Comparison of ENCODE assay signal across 1 cellular context in the genomic region with DNA sequence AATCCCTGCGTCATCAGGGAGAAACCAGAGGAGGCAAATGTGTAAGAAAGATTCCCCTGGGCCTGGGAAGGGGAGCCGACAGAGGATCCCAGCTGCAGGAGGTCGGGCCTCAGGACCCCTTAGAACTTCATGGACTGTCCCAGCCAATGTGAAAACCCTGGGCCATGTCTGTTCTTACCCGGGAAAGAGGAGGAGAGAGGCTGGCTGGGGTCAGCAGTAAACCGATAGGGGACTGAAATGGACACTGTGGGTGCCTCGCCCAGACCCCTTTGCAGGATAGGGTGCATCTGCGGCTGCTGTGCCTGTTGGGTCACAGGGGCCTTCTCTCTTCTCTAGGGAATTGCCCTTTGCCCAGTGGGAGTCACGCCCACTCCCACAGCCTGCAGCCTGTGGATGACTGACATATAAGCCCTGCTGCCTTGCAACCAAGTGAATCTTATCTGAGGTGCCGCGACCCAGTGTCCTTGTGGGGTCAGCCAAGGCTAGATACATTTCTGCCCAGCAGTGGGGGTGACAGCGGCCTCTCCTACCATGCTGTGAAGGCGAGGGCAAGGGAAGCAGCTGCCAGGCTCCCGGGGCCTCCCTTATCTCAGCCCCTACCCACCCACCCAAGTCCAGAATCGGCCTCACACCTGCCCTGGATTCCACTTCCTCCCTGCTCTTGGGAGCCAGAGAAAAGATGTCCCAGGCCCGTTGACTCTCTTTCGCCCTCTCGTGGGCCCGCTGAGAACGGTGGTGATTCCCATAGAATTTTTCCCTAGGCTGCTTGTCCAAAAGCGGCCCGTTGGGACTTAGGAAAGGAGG.
TF ChIP-seq lines count a peak whose summit lies in the region.

No MANE protein-coding gene starts in this region.

TF ChIP-seq in HepG2, 621 proteins besides CTCF, POLR2A, EP300 and RAD21 (continued from another document and continues in another):
- TF ChIP-seq, protein P1, sequence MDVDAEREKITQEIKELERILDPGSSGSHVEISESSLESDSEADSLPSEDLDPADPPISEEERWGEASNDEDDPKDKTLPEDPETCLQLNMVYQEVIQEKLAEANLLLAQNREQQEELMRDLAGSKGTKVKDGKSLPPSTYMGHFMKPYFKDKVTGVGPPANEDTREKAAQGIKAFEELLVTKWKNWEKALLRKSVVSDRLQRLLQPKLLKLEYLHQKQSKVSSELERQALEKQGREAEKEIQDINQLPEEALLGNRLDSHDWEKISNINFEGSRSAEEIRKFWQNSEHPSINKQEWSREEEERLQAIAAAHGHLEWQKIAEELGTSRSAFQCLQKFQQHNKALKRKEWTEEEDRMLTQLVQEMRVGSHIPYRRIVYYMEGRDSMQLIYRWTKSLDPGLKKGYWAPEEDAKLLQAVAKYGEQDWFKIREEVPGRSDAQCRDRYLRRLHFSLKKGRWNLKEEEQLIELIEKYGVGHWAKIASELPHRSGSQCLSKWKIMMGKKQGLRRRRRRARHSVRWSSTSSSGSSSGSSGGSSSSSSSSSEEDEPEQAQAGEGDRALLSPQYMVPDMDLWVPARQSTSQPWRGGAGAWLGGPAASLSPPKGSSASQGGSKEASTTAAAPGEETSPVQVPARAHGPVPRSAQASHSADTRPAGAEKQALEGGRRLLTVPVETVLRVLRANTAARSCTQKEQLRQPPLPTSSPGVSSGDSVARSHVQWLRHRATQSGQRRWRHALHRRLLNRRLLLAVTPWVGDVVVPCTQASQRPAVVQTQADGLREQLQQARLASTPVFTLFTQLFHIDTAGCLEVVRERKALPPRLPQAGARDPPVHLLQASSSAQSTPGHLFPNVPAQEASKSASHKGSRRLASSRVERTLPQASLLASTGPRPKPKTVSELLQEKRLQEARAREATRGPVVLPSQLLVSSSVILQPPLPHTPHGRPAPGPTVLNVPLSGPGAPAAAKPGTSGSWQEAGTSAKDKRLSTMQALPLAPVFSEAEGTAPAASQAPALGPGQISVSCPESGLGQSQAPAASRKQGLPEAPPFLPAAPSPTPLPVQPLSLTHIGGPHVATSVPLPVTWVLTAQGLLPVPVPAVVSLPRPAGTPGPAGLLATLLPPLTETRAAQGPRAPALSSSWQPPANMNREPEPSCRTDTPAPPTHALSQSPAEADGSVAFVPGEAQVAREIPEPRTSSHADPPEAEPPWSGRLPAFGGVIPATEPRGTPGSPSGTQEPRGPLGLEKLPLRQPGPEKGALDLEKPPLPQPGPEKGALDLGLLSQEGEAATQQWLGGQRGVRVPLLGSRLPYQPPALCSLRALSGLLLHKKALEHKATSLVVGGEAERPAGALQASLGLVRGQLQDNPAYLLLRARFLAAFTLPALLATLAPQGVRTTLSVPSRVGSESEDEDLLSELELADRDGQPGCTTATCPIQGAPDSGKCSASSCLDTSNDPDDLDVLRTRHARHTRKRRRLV (CRISPR knock-in tag; IDR thresholded peaks at IDR 0.05) = no peak; the same call in 1 of the 2 replicates
- TF ChIP-seq, protein P2, sequence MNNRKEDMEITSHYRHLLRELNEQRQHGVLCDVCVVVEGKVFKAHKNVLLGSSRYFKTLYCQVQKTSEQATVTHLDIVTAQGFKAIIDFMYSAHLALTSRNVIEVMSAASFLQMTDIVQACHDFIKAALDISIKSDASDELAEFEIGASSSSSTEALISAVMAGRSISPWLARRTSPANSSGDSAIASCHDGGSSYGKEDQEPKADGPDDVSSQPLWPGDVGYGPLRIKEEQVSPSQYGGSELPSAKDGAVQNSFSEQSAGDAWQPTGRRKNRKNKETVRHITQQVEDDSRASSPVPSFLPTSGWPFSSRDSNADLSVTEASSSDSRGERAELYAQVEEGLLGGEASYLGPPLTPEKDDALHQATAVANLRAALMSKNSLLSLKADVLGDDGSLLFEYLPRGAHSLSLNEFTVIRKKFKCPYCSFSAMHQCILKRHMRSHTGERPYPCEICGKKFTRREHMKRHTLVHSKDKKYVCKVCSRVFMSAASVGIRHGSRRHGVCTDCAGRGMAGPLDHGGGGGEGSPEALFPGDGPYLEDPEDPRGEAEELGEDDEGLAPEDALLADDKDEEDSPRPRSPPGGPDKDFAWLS (CRISPR knock-in tag; IDR thresholded peaks at IDR 0.05; ENCODE audit: borderline replicate concordance) = no peak
- TF ChIP-seq JARID2 (CRISPR knock-in tag; IDR thresholded peaks at IDR 0.05; ENCODE audit: insufficient replicate concordance) = no peak
- TF ChIP-seq ZNF383 (CRISPR knock-in tag; IDR thresholded peaks at IDR 0.05; ENCODE audit: borderline replicate concordance) = no peak
- no peak for TF ChIP-seq ZNF790 (CRISPR knock-in tag; IDR thresholded peaks at IDR 0.05; ENCODE audit: borderline replicate concordance)
- TF ChIP-seq, protein P3, sequence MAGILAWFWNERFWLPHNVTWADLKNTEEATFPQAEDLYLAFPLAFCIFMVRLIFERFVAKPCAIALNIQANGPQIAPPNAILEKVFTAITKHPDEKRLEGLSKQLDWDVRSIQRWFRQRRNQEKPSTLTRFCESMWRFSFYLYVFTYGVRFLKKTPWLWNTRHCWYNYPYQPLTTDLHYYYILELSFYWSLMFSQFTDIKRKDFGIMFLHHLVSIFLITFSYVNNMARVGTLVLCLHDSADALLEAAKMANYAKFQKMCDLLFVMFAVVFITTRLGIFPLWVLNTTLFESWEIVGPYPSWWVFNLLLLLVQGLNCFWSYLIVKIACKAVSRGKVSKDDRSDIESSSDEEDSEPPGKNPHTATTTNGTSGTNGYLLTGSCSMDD (CRISPR knock-in tag; IDR thresholded peaks at IDR 0.05) = no peak
- TF ChIP-seq ZNF749 (CRISPR knock-in tag; IDR thresholded peaks at IDR 0.05; ENCODE audit: borderline replicate concordance) = 0 out of 2 replicates have a peak, but pooled peaks have one; percentile 37
- no peak for TF ChIP-seq ZNF709 (CRISPR knock-in tag; IDR thresholded peaks at IDR 0.05)
- no peak for TF ChIP-seq SYNCRIP (IDR thresholded peaks at IDR 0.05; ENCODE audit: insufficient read depth, low read depth, low read length)
- TF ChIP-seq TARDBP (CRISPR knock-in tag; IDR thresholded peaks at IDR 0.05) = no peak
- no peak for TF ChIP-seq ZNF737 (CRISPR knock-in tag; IDR thresholded peaks at IDR 0.05; ENCODE audit: borderline replicate concordance)
- no peak for TF ChIP-seq ADNP (CRISPR knock-in tag; IDR thresholded peaks at IDR 0.05)
- TF ChIP-seq, protein P4, sequence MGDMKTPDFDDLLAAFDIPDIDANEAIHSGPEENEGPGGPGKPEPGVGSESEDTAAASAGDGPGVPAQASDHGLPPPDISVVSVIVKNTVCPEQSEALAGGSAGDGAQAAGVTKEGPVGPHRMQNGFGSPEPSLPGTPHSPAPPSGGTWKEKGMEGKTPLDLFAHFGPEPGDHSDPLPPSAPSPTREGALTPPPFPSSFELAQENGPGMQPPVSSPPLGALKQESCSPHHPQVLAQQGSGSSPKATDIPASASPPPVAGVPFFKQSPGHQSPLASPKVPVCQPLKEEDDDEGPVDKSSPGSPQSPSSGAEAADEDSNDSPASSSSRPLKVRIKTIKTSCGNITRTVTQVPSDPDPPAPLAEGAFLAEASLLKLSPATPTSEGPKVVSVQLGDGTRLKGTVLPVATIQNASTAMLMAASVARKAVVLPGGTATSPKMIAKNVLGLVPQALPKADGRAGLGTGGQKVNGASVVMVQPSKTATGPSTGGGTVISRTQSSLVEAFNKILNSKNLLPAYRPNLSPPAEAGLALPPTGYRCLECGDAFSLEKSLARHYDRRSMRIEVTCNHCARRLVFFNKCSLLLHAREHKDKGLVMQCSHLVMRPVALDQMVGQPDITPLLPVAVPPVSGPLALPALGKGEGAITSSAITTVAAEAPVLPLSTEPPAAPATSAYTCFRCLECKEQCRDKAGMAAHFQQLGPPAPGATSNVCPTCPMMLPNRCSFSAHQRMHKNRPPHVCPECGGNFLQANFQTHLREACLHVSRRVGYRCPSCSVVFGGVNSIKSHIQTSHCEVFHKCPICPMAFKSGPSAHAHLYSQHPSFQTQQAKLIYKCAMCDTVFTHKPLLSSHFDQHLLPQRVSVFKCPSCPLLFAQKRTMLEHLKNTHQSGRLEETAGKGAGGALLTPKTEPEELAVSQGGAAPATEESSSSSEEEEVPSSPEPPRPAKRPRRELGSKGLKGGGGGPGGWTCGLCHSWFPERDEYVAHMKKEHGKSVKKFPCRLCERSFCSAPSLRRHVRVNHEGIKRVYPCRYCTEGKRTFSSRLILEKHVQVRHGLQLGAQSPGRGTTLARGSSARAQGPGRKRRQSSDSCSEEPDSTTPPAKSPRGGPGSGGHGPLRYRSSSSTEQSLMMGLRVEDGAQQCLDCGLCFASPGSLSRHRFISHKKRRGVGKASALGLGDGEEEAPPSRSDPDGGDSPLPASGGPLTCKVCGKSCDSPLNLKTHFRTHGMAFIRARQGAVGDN (CRISPR knock-in tag; IDR thresholded peaks at IDR 0.05) = peak; percentile 65
- TF ChIP-seq PRMT3 (CRISPR knock-in tag; IDR thresholded peaks at IDR 0.05; ENCODE audit: borderline replicate concordance, low read depth) = no peak
- TF ChIP-seq MATR3 (CRISPR knock-in tag; IDR thresholded peaks at IDR 0.05) = no peak
- no peak for TF ChIP-seq RORA (CRISPR knock-in tag; IDR thresholded peaks at IDR 0.05)
- no peak for TF ChIP-seq ZNF83 (CRISPR knock-in tag; IDR thresholded peaks at IDR 0.05; ENCODE audit: borderline replicate concordance)
- TF ChIP-seq ZNF326 (CRISPR knock-in tag; IDR thresholded peaks at IDR 0.05; ENCODE audit: borderline replicate concordance) = no peak
- TF ChIP-seq SIX1 (CRISPR knock-in tag; IDR thresholded peaks at IDR 0.05; ENCODE audit: borderline replicate concordance) = no peak
- TF ChIP-seq, protein P5, sequence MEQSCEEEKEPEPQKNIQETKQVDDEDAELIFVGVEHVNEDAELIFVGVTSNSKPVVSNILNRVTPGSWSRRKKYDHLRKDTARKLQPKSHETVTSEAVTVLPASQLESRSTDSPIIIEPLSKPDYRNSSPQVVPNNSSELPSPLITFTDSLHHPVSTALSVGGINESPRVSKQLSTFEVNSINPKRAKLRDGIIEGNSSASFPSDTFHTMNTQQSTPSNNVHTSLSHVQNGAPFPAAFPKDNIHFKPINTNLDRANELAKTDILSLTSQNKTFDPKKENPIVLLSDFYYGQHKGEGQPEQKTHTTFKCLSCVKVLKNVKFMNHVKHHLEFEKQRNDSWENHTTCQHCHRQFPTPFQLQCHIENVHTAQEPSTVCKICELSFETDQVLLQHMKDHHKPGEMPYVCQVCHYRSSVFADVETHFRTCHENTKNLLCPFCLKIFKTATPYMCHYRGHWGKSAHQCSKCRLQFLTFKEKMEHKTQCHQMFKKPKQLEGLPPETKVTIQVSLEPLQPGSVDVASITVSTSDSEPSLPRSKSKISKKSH (CRISPR knock-in tag; IDR thresholded peaks at IDR 0.05; ENCODE audit: borderline replicate concordance) = 0 out of 2 replicates have a peak, but pooled peaks have one; percentile 17
- no peak for TF ChIP-seq MBNL3 (CRISPR knock-in tag; conservative IDR thresholded peaks at IDR 0.05)
- peak; percentile 75; the same call in 1 of the 2 replicates for TF ChIP-seq ZNF598 (CRISPR knock-in tag; IDR thresholded peaks at IDR 0.05; ENCODE audit: borderline replicate concordance)
- no peak for TF ChIP-seq ZNF678 (CRISPR knock-in tag; IDR thresholded peaks at IDR 0.05)
- TF ChIP-seq, protein P6, sequence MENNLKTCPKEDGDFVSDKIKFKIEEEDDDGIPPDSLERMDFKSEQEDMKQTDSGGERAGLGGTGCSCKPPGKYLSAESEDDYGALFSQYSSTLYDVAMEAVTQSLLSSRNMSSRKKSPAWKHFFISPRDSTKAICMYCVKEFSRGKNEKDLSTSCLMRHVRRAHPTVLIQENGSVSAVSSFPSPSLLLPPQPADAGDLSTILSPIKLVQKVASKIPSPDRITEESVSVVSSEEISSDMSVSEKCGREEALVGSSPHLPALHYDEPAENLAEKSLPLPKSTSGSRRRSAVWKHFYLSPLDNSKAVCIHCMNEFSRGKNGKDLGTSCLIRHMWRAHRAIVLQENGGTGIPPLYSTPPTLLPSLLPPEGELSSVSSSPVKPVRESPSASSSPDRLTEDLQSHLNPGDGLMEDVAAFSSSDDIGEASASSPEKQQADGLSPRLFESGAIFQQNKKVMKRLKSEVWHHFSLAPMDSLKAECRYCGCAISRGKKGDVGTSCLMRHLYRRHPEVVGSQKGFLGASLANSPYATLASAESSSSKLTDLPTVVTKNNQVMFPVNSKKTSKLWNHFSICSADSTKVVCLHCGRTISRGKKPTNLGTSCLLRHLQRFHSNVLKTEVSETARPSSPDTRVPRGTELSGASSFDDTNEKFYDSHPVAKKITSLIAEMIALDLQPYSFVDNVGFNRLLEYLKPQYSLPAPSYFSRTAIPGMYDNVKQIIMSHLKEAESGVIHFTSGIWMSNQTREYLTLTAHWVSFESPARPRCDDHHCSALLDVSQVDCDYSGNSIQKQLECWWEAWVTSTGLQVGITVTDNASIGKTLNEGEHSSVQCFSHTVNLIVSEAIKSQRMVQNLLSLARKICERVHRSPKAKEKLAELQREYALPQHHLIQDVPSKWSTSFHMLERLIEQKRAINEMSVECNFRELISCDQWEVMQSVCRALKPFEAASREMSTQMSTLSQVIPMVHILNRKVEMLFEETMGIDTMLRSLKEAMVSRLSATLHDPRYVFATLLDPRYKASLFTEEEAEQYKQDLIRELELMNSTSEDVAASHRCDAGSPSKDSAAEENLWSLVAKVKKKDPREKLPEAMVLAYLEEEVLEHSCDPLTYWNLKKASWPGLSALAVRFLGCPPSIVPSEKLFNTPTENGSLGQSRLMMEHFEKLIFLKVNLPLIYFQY (CRISPR knock-in tag; IDR thresholded peaks at IDR 0.05; ENCODE audit: borderline replicate concordance) = no peak
- TF ChIP-seq, protein P7, sequence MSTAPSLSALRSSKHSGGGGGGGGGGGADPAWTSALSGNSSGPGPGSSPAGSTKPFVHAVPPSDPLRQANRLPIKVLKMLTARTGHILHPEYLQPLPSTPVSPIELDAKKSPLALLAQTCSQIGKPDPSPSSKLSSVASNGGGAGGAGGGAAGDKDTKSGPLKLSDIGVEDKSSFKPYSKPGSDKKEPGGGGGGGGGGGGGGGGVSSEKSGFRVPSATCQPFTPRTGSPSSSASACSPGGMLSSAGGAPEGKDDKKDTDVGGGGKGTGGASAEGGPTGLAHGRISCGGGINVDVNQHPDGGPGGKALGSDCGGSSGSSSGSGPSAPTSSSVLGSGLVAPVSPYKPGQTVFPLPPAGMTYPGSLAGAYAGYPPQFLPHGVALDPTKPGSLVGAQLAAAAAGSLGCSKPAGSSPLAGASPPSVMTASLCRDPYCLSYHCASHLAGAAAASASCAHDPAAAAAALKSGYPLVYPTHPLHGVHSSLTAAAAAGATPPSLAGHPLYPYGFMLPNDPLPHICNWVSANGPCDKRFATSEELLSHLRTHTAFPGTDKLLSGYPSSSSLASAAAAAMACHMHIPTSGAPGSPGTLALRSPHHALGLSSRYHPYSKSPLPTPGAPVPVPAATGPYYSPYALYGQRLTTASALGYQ (CRISPR knock-in tag; IDR thresholded peaks at IDR 0.05) = no peak
- TF ChIP-seq, protein P8, sequence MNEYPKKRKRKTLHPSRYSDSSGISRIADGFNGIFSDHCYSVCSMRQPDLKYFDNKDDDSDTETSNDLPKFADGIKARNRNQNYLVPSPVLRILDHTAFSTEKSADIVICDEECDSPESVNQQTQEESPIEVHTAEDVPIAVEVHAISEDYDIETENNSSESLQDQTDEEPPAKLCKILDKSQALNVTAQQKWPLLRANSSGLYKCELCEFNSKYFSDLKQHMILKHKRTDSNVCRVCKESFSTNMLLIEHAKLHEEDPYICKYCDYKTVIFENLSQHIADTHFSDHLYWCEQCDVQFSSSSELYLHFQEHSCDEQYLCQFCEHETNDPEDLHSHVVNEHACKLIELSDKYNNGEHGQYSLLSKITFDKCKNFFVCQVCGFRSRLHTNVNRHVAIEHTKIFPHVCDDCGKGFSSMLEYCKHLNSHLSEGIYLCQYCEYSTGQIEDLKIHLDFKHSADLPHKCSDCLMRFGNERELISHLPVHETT (CRISPR knock-in tag; conservative IDR thresholded peaks at IDR 0.05) = no peak
- peak; percentile 59 for TF ChIP-seq HNF4A (CRISPR knock-in tag; IDR thresholded peaks at IDR 0.05)
- no peak for TF ChIP-seq TRIM24 (CRISPR knock-in tag; IDR thresholded peaks at IDR 0.05)
- TF ChIP-seq TEAD2 (CRISPR knock-in tag; IDR thresholded peaks at IDR 0.05) = no peak
- TF ChIP-seq ZFP41 (CRISPR knock-in tag; IDR thresholded peaks at IDR 0.05; ENCODE audit: borderline replicate concordance) = 0 out of 2 replicates have a peak, but pooled peaks have one; percentile 29
- no peak for TF ChIP-seq KDM6A (CRISPR knock-in tag; IDR thresholded peaks at IDR 0.05; ENCODE audit: low read depth)
- TF ChIP-seq MZF1 (CRISPR knock-in tag; IDR thresholded peaks at IDR 0.05; ENCODE audit: borderline replicate concordance) = no peak
- no peak for TF ChIP-seq ZNF720 (CRISPR knock-in tag; IDR thresholded peaks at IDR 0.05)
